In genomic region chr3:96576935-96577334, GRCh38 we compare ENCODE assay signal across 33 cellular contexts.
"Had no signal": no experiment of that assay in that cellular context is flagged by ENCODE, and none has a peak within 500 bp of the region (broad histone marks: within the 10 kb centered on the region; RNA-seq: fewer than 3 reads in every experiment).

No MANE protein-coding gene starts in this region.

- H3K27me3 ChIP-seq: adrenal gland, ascending aorta, body of pancreas, brain microvascular endothelial cell, breast epithelium, cardiac muscle cell had no signal

- H3K36me3 ChIP-seq: adrenal gland, ascending aorta, brain microvascular endothelial cell, breast epithelium, cardiac muscle cell had no signal

- FAIRE-seq: astrocyte, bronchial epithelial cell had no signal

- H3K4me3 ChIP-seq: adrenal gland, ascending aorta, body of pancreas, breast epithelium, cardiac muscle cell had no signal

- H3K4me1 ChIP-seq: adrenal gland, ascending aorta, body of pancreas, breast epithelium had no signal

- ATAC-seq: activated naive CD4-positive, alpha-beta T cell treated with anti-CD3 and anti-CD28 coated beads, Interleukin-2, amount 50 U/mL, for 72 hours; activated naive CD8-positive, alpha-beta T cell treated with anti-CD3 and anti-CD28 coated beads, Interleukin-2, amount 50 U/mL, for 24 hours; activated T-cell treated with anti-CD3 and anti-CD28 coated beads, Interleukin-2, amount 50 U/mL, for 4 hours; activated T-cell treated with anti-CD3 and anti-CD28 coated beads, Interleukin-2, amount 50 U/mL, for 72 hours; activated T-helper 17 cell treated with anti-CD3 and anti-CD28 coated beads, Interleukin-2, amount 50 U/mL, for 72 hours; body of pancreas had no signal

- H3K9me3 ChIP-seq: adrenal gland had no signal

- DNase-seq: activated effector memory CD4-positive, alpha-beta T cell treated with anti-CD3 and anti-CD28 coated beads, Interleukin-2, amount 50 U/mL, for 16 hours; activated effector memory CD4-positive, alpha-beta T cell treated with Interleukin-2 at 50 U/mL for 16 hours; activated gamma-delta T cell; activated gamma-delta T cell treated with Interleukin-2 at 50 U/mL for 16 hours; activated naive CD4-positive, alpha-beta T cell; activated naive CD4-positive, alpha-beta T cell treated with anti-CD3 and anti-CD28 coated beads for 36 hours; activated naive CD4-positive, alpha-beta T cell treated with anti-CD3 and anti-CD28 coated beads, Interleukin-2, amount 10 ng/mL, durations not matched to agents 7 days and 5 days; activated naive CD4-positive, alpha-beta T cell treated with anti-CD3 and anti-CD28 coated beads, Interleukin-2, amount 50 U/mL, for 16 hours; activated naive CD4-positive, alpha-beta T cell treated with Interleukin-2 at 50 U/mL for 16 hours; activated naive CD8-positive, alpha-beta T cell treated with anti-CD3 and anti-CD28 coated beads for 36 hours; activated naive CD8-positive, alpha-beta T cell treated with anti-CD3 and anti-CD28 coated beads, Interleukin-2, amount 10 ng/mL, durations not matched to agents 7 days and 5 days; activated naive CD8-positive, alpha-beta T cell treated with anti-CD3 and anti-CD28 coated beads, Interleukin-2, amount 50 U/mL, for 24 hours; activated T-cell treated with anti-CD3 and anti-CD28 coated beads, Interleukin-2, amount 50 U/mL, for 1 hour; activated T-cell treated with anti-CD3 and anti-CD28 coated beads, Interleukin-2, amount 50 U/mL, for 24 hours; activated T-cell treated with anti-CD3 and anti-CD28 coated beads, Interleukin-2, amount 50 U/mL, for 4 hours; activated T-cell treated with anti-CD3 and anti-CD28 coated beads, Interleukin-2, amount 50 U/mL, for 48 hours; activated T-cell treated with anti-CD3 and anti-CD28 coated beads, Interleukin-2, amount 50 U/mL, for 72 hours; adrenal gland; amniotic stem cell; amygdala; anterior cingulate cortex; body of pancreas; brain microvascular endothelial cell; caudate nucleus; central memory CD4-positive, alpha-beta T cell; cerebellar nuclear complex had no signal

- H3K27ac ChIP-seq: adrenal gland, ascending aorta, body of pancreas, brain microvascular endothelial cell, breast epithelium, cardiac muscle cell had no signal
